2 cellular contexts compared by ENCODE assay signal in the genomic region with DNA sequence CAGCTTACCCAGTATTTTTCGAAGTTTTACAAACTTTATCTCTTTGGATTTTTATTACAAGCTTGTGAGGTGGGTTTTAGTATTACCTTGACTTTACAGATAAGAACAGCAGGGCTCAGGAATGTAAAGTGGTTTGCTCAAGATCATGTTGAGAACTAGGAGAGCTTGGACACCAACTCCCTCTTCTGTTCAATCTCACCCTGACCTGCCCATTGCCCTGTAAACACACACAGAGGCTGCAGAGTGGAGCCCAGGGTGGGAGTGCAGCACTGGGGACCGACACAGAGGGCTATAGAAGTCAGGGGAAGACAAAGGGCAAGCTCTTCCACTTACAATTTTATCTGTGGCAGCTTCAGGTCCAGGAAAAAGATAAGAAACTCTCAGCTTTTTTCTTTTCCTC.
TF ChIP-seq lines count a peak whose summit lies in the region.

No MANE protein-coding gene starts in this region.

TF ChIP-seq in A549, 52 proteins besides CTCF, POLR2A, EP300 and RAD21:
- TF ChIP-seq MYC (IDR thresholded peaks at IDR 0.05; ENCODE audit: borderline replicate concordance, low read length) (no peak), HEYL (CRISPR knock-in tag; IDR thresholded peaks at IDR 0.05) (no peak), MAZ (IDR thresholded peaks at IDR 0.05; ENCODE audit: borderline replicate concordance, low read depth, low read length) (no peak), ZSCAN20 (CRISPR knock-in tag; IDR thresholded peaks at IDR 0.05) (no peak), SREBF2 (IDR thresholded peaks at IDR 0.05) (no peak), CHD4 (IDR thresholded peaks at IDR 0.05; ENCODE audit: borderline replicate concordance) (no peak), CBX2 (IDR thresholded peaks at IDR 0.05; ENCODE audit: borderline replicate concordance, low read depth) (no peak), BHLHE40 (IDR thresholded peaks at IDR 0.05; ENCODE audit: low read depth, low read length) (no peak), CBX8 (IDR thresholded peaks at IDR 0.05) (no peak), MAFK (IDR thresholded peaks at IDR 0.05; ENCODE audit: partially characterized antibody) (no peak), NPAS2 (CRISPR knock-in tag; IDR thresholded peaks at IDR 0.05; ENCODE audit: borderline replicate concordance) (no peak), JUNB (IDR thresholded peaks at IDR 0.05) (no peak), EHF (CRISPR knock-in tag; IDR thresholded peaks at IDR 0.05) (no peak), FOSL2 (IDR thresholded peaks at IDR 0.05) (no peak), FOSL2 (CRISPR knock-in tag; IDR thresholded peaks at IDR 0.05) (no peak)
- TF ChIP-seq, protein P1, sequence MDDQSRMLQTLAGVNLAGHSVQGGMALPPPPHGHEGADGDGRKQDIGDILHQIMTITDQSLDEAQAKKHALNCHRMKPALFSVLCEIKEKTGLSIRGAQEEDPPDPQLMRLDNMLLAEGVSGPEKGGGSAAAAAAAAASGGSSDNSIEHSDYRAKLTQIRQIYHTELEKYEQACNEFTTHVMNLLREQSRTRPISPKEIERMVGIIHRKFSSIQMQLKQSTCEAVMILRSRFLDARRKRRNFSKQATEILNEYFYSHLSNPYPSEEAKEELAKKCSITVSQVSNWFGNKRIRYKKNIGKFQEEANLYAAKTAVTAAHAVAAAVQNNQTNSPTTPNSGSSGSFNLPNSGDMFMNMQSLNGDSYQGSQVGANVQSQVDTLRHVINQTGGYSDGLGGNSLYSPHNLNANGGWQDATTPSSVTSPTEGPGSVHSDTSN (IDR thresholded peaks at IDR 0.05) = no peak
TF ChIP-seq in A549: peak in this region for 0.

TF ChIP-seq in K562, 482 proteins besides CTCF, POLR2A, EP300 and RAD21:
- TF ChIP-seq RCOR1 (IDR thresholded peaks at IDR 0.05; ENCODE audit: borderline replicate concordance in 1 of 2, low read depth in 2 of 2, low read length in 2 of 2) (peak in 1 of 2 experiments; percentile 10; a peak in 1 of 4 replicates), ARID1B (IDR thresholded peaks at IDR 0.05) (peak; percentile 26; the same call in 1 of the 2 replicates), ILF3 (IDR thresholded peaks at IDR 0.05; ENCODE audit: borderline replicate concordance) (no peak), CBFA2T3 (IDR thresholded peaks at IDR 0.05) (peak; percentile 23; the same call in 1 of the 2 replicates), RAD51 (IDR thresholded peaks at IDR 0.05; ENCODE audit: borderline replicate concordance, low read depth) (no peak), TEAD4 (IDR thresholded peaks at IDR 0.05; ENCODE audit: low read length) (0 out of 2 replicates have a peak, but pooled peaks have one; percentile 35), TEAD4 (CRISPR knock-in tag; IDR thresholded peaks at IDR 0.05; ENCODE audit: borderline replicate concordance) (no peak), ZC3H11A (IDR thresholded peaks at IDR 0.05; ENCODE audit: low read depth, low read length) (no peak), ZZZ3 (IDR thresholded peaks at IDR 0.05) (no peak), SRSF9 (IDR thresholded peaks at IDR 0.05; ENCODE audit: borderline replicate concordance, low read depth, low read length) (no peak), SOX6 (IDR thresholded peaks at IDR 0.05) (0 out of 2 replicates have a peak, but pooled peaks have one; percentile 22), ZFP1 (CRISPR knock-in tag; IDR thresholded peaks at IDR 0.05) (no peak), CBX1 (IDR thresholded peaks at IDR 0.05; ENCODE audit: low read depth) (no peak), TAF15 (IDR thresholded peaks at IDR 0.05; ENCODE audit: low read depth, low read length) (no peak), DPF2 (IDR thresholded peaks at IDR 0.05) (peak; percentile 37; the same call in 1 of the 2 replicates), MIER1 (IDR thresholded peaks at IDR 0.05; ENCODE audit: low read depth) (no peak), CXXC5 (CRISPR knock-in tag; IDR thresholded peaks at IDR 0.05) (no peak)
- TF ChIP-seq, protein P2, sequence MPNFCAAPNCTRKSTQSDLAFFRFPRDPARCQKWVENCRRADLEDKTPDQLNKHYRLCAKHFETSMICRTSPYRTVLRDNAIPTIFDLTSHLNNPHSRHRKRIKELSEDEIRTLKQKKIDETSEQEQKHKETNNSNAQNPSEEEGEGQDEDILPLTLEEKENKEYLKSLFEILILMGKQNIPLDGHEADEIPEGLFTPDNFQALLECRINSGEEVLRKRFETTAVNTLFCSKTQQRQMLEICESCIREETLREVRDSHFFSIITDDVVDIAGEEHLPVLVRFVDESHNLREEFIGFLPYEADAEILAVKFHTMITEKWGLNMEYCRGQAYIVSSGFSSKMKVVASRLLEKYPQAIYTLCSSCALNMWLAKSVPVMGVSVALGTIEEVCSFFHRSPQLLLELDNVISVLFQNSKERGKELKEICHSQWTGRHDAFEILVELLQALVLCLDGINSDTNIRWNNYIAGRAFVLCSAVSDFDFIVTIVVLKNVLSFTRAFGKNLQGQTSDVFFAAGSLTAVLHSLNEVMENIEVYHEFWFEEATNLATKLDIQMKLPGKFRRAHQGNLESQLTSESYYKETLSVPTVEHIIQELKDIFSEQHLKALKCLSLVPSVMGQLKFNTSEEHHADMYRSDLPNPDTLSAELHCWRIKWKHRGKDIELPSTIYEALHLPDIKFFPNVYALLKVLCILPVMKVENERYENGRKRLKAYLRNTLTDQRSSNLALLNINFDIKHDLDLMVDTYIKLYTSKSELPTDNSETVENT (CRISPR knock-in tag; IDR thresholded peaks at IDR 0.05) = no peak
- TF ChIP-seq, protein P3, sequence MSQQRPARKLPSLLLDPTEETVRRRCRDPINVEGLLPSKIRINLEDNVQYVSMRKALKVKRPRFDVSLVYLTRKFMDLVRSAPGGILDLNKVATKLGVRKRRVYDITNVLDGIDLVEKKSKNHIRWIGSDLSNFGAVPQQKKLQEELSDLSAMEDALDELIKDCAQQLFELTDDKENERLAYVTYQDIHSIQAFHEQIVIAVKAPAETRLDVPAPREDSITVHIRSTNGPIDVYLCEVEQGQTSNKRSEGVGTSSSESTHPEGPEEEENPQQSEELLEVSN (IDR thresholded peaks at IDR 0.05; ENCODE audit: borderline replicate concordance in 1 of 2, extremely low read depth in 1 of 2, insufficient read depth in 1 of 2, insufficient read length in 1 of 2, low read depth in 1 of 2, low read length in 1 of 2, poor library complexity in 1 of 2, severe bottlenecking in 1 of 2) = no peak
- TF ChIP-seq, protein P4, sequence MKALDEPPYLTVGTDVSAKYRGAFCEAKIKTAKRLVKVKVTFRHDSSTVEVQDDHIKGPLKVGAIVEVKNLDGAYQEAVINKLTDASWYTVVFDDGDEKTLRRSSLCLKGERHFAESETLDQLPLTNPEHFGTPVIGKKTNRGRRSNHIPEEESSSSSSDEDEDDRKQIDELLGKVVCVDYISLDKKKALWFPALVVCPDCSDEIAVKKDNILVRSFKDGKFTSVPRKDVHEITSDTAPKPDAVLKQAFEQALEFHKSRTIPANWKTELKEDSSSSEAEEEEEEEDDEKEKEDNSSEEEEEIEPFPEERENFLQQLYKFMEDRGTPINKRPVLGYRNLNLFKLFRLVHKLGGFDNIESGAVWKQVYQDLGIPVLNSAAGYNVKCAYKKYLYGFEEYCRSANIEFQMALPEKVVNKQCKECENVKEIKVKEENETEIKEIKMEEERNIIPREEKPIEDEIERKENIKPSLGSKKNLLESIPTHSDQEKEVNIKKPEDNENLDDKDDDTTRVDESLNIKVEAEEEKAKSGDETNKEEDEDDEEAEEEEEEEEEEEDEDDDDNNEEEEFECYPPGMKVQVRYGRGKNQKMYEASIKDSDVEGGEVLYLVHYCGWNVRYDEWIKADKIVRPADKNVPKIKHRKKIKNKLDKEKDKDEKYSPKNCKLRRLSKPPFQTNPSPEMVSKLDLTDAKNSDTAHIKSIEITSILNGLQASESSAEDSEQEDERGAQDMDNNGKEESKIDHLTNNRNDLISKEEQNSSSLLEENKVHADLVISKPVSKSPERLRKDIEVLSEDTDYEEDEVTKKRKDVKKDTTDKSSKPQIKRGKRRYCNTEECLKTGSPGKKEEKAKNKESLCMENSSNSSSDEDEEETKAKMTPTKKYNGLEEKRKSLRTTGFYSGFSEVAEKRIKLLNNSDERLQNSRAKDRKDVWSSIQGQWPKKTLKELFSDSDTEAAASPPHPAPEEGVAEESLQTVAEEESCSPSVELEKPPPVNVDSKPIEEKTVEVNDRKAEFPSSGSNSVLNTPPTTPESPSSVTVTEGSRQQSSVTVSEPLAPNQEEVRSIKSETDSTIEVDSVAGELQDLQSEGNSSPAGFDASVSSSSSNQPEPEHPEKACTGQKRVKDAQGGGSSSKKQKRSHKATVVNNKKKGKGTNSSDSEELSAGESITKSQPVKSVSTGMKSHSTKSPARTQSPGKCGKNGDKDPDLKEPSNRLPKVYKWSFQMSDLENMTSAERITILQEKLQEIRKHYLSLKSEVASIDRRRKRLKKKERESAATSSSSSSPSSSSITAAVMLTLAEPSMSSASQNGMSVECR (CRISPR knock-in tag; IDR thresholded peaks at IDR 0.05) = no peak
